In the genomic region with DNA sequence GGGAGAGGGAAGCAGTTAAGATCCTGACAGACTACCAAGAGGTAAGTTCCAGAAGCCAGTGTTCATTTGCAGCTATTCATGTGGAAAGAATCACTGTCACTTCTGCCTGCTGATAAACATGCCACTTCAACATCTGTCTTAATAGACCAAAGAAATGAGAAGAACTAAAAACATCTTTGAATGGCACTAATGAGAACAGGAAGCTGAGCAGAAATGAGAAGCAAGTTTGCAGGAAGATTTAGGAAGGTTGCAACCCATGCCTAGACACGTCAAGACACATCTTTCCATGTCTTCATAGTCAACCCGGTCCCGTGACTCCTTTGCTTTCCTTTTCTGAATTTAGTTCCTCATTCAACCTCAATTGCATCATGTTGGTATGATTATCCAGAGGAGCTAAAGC, we compare ENCODE assay signal across 14 cellular contexts.
DNase-seq lines count a peak whose midpoint lies in the region; ATAC-seq and TF ChIP-seq lines count a peak whose summit lies in the region.
"Had no signal": no experiment of that assay in that cellular context is flagged by ENCODE, and none has a peak within 500 bp of the region (broad histone marks: within the 10 kb centered on the region; RNA-seq: fewer than 3 reads in every experiment).

No MANE protein-coding gene starts in this region.

- H3K4me1 ChIP-seq in thoracic aorta (ENCODE audit: control insufficient read depth in 1 of 2, low read depth in 2 of 2): no peaks in the 10 kb centered on the region

- DNase-seq in GM12865 (ENCODE audit: low read depth) (peak; percentile 21), OCI-M1 (lab: John Stamatoyannopoulos, UW) (peak; percentile 43), left cardiac atrium (no peak), thoracic aorta (ENCODE audit: low spot score) (no peak), NCI-H1105 treated with DMSO at 0.1 percent for 48 hours (lab: John Stamatoyannopoulos, UW) (no peak), WERI-Rb-1 (no peak), coronary artery (ENCODE audit: low spot score) (no peak)
- DNase-seq: activated CD4-positive, alpha-beta T cell treated with anti-CD3 and anti-CD28 coated beads, Interleukin-2, amount 50 U/mL, for 1 hour; NCI-H1417 treated with DMSO at 0.1 percent for 48 hours; NCI-H345; PC-9; retina; stimulated activated CD4-positive, alpha-beta T cell treated with anti-CD3 and anti-CD28 coated beads, Interleukin-4, amount 100 ng/mL, for 24 hours had no signal

- H3K9me3 ChIP-seq in thoracic aorta (no peaks in the 10 kb centered on the region), WERI-Rb-1 (ENCODE audit: severe bottlenecking) (no peaks in the 10 kb centered on the region)

- no peaks in the 10 kb centered on the region for H3K27me3 ChIP-seq in thoracic aorta (replicated peaks; ENCODE audit: insufficient read depth)
- H3K27me3 ChIP-seq in WERI-Rb-1 (ENCODE audit: insufficient read depth, low read depth, severe bottlenecking): no peaks in the 10 kb centered on the region

- H3K27ac ChIP-seq in thoracic aorta: no peak overlapping the region
- H3K27ac ChIP-seq in WERI-Rb-1: no peak overlapping the region
- H3K27ac ChIP-seq in coronary artery: peak overlapping the region in 1 of 2 donors; percentile 38
- H3K27ac ChIP-seq: PC-9 had no signal

- TF ChIP-seq CTCF in GM12865 (IDR thresholded peaks at IDR 0.05; ENCODE audit: insufficient read depth, low read depth, low read length, missing control alignments) (no peak), thoracic aorta (IDR thresholded peaks at IDR 0.05) (no peak), WERI-Rb-1 (IDR thresholded peaks at IDR 0.05; ENCODE audit: low read depth, low read length) (no peak), coronary artery (IDR thresholded peaks at IDR 0.05) (no peak)

- no peaks in the 10 kb centered on the region for H3K36me3 ChIP-seq in thoracic aorta
- H3K36me3 ChIP-seq in WERI-Rb-1: no peaks in the 10 kb centered on the region

- intact Hi-C loops in left cardiac atrium (cut with DNase I): no loop called here

- H3K4me3 ChIP-seq in GM12865 (ENCODE audit: low read depth, low read length) (no peak overlapping the region), thoracic aorta (no peak overlapping the region), WERI-Rb-1 (ENCODE audit: low read depth, low read length) (no peak overlapping the region), coronary artery (no peak overlapping the region)
- H3K4me3 ChIP-seq: PC-9 had no signal

- peak; percentile 41 to 69 for ATAC-seq in left cardiac atrium
- peak; percentile 65 for ATAC-seq in thoracic aorta (ENCODE audit: insufficient number of reproducible peaks, low FRiP score, low read depth)
- ATAC-seq: stimulated activated effector memory CD8-positive, alpha-beta T cell treated with anti-CD3 and anti-CD28 coated beads, Interleukin-12 subunit alpha, Interleukin-12 subunit beta, amount 100 ng/mL, for 72 hours had no signal

Comparison
In these comparisons a context has a peak if more than half of its experiments do, and no peak if none do; other contexts are left out.
1. DNase-seq: peak in GM12865 (single experiment) and OCI-M1 (single experiment); none in left cardiac atrium (single experiment), thoracic aorta (single experiment), NCI-H1105 treated with DMSO at 0.1 percent for 48 hours (single experiment), WERI-Rb-1 (single experiment) and coronary artery (single experiment).